Comparison of ENCODE assay signal across 8 cellular contexts in genomic region chr2:197294260-197294659, GRCh38. TPM values are rescaled to one million over a fixed set of nuclear protein-coding genes. Genes with fewer than 3 reads are reported as not detected.
DNase-seq lines count a peak whose midpoint lies in the region; ATAC-seq and TF ChIP-seq lines count a peak whose summit lies in the region.

No MANE protein-coding gene starts in this region.

- H3K36me3 ChIP-seq in left ventricle myocardium inferior (no peaks in the 10 kb centered on the region), upper lobe of left lung (no peaks in the 10 kb centered on the region)

- ATAC-seq in Right ventricle myocardium inferior (no peak), HG03460 (IDR thresholded peaks at IDR 0.05; ENCODE audit: unreplicated experiment) (peak; percentile 48), upper lobe of left lung (ENCODE audit: low FRiP score in 2 of 2) (no peak)

- no peak for DNase-seq in left ventricle myocardium inferior
- DNase-seq in Right ventricle myocardium inferior (ENCODE audit: missing footprints) = no peak
- DNase-seq in central memory CD4-positive, alpha-beta T cell = peak; percentile 48
- no peak for DNase-seq in upper lobe of left lung
- no peak for DNase-seq in SW 1271 (lab: John Stamatoyannopoulos, UW)
- no peak for DNase-seq in NCI-H1930 (lab: John Stamatoyannopoulos, UW)
- DNase-seq in GOT3 (lab: John Stamatoyannopoulos, UW) = no peak

- H3K4me1 ChIP-seq in left ventricle myocardium inferior = peaks cover 21% of the 10 kb centered on the region
- peaks cover 28 to 60% (median 41%) of the 10 kb centered on the region in 4 donors for H3K4me1 ChIP-seq in upper lobe of left lung

- H3K9me3 ChIP-seq in left ventricle myocardium inferior (replicated peaks) (no peaks in the 10 kb centered on the region), upper lobe of left lung (no peaks in the 10 kb centered on the region)

- H3K4me3 ChIP-seq in left ventricle myocardium inferior = peak overlapping the region; percentile 29
- H3K4me3 ChIP-seq in upper lobe of left lung = no peak overlapping the region

- H3K27ac ChIP-seq in left ventricle myocardium inferior (replicated peaks) = peak overlapping the region; percentile 58
- H3K27ac ChIP-seq in upper lobe of left lung = peak overlapping the region; percentile 2 to 78 (median 57)

- intact Hi-C loops in left ventricle myocardium inferior (cut with micrococcal nuclease) (no loop called here), Right ventricle myocardium inferior (cut with DNase I) (no loop called here)

- H3K27me3 ChIP-seq in left ventricle myocardium inferior (ENCODE audit: low read depth) (no peaks in the 10 kb centered on the region), upper lobe of left lung (no peaks in the 10 kb centered on the region)

- TF ChIP-seq CTCF in left ventricle myocardium inferior (IDR thresholded peaks at IDR 0.05; ENCODE audit: borderline replicate concordance) (no peak), upper lobe of left lung (IDR thresholded peaks at IDR 0.05) (no peak)

- no peak for TF ChIP-seq POLR2A in upper lobe of left lung (IDR thresholded peaks at IDR 0.05)

- TF ChIP-seq EP300 in upper lobe of left lung (IDR thresholded peaks at IDR 0.05) = no peak

- WGBS in upper lobe of left lung, 2 donors = 60 to 68% methylated on average over 3 of the region's 3 CpGs

RNA-seq across cellular contexts. Expression of gene ANKRD44, which starts 16.3 kb away (rescaled TPM):
- 7.1 TPM for total RNA-seq in left ventricle myocardium inferior
- 10.5 TPM for total RNA-seq in Right ventricle myocardium inferior
- total RNA-seq in upper lobe of left lung = 10 to 100 TPM; 41.0 to 91.1 (median 61.7) TPM
